1 cellular context compared by ENCODE assay signal in genomic region chr2:118721817-118722551, GRCh38.
TF ChIP-seq lines count a peak whose summit lies in the region.

No MANE protein-coding gene starts in this region.

TF ChIP-seq in K562, 482 proteins besides CTCF, POLR2A, EP300 and RAD21 (continued from another document and continues in another):
- TF ChIP-seq ZNF592 (IDR thresholded peaks at IDR 0.05), result 0 out of 2 replicates have a peak, but pooled peaks have one; percentile 42
- TF ChIP-seq ARID1B (IDR thresholded peaks at IDR 0.05), result peak; percentile 94
- no peak for TF ChIP-seq MTF1 (CRISPR knock-in tag; IDR thresholded peaks at IDR 0.05; ENCODE audit: borderline replicate concordance)
- TF ChIP-seq NR4A1 (CRISPR knock-in tag; IDR thresholded peaks at IDR 0.05), result no peak
- TF ChIP-seq NR4A1 (tag; IDR thresholded peaks at IDR 0.05), result peak; percentile 72; the same call in 1 of the 2 replicates
- TF ChIP-seq ZNF146 (CRISPR knock-in tag; IDR thresholded peaks at IDR 0.05; ENCODE audit: unreplicated experiment), result no peak
- TF ChIP-seq PREB (CRISPR knock-in tag; IDR thresholded peaks at IDR 0.05), result no peak
- 0 out of 2 replicates have a peak, but pooled peaks have one; percentile 27 for TF ChIP-seq AFF4 (CRISPR knock-in tag; IDR thresholded peaks at IDR 0.05)
- TF ChIP-seq NFIC (IDR thresholded peaks at IDR 0.05), result peak; percentile 78
- no peak for TF ChIP-seq HMG20B (CRISPR knock-in tag; IDR thresholded peaks at IDR 0.05)
- no peak for TF ChIP-seq ZNF347 (CRISPR knock-in tag; IDR thresholded peaks at IDR 0.05; ENCODE audit: low read depth)
- no peak; the same call in 1 of the 2 replicates for TF ChIP-seq NFE2 (IDR thresholded peaks at IDR 0.05; ENCODE audit: low read depth)
- no peak for TF ChIP-seq ZNF134 (CRISPR knock-in tag; conservative IDR thresholded peaks at IDR 0.05)
- TF ChIP-seq ZNF766 (CRISPR knock-in tag; conservative IDR thresholded peaks at IDR 0.05), result peak; percentile 64; the same call in 1 of the 2 replicates
- no peak for TF ChIP-seq SMAD1 (IDR thresholded peaks at IDR 0.05; ENCODE audit: low read depth, low read length, partially characterized antibody)
- TF ChIP-seq FOXK1 (CRISPR knock-in tag; IDR thresholded peaks at IDR 0.05; ENCODE audit: borderline replicate concordance), result no peak
- no peak for TF ChIP-seq HLTF (IDR thresholded peaks at IDR 0.05)
- no peak for TF ChIP-seq CCAR2 (IDR thresholded peaks at IDR 0.05; ENCODE audit: low read depth, low read length)
- TF ChIP-seq ZFP30 (CRISPR knock-in tag; IDR thresholded peaks at IDR 0.05; ENCODE audit: borderline replicate concordance), result no peak
- no peak for TF ChIP-seq KDM5B (IDR thresholded peaks at IDR 0.05; ENCODE audit: insufficient replicate concordance, low read depth, low read length)
- TF ChIP-seq E2F8 (IDR thresholded peaks at IDR 0.05; ENCODE audit: low read depth, partially characterized antibody), result no peak
- TF ChIP-seq KLF16 (IDR thresholded peaks at IDR 0.05), result peak; percentile 68
- TF ChIP-seq CHD4 (IDR thresholded peaks at IDR 0.05; ENCODE audit: insufficient read depth, insufficient replicate concordance, low read depth, low read length, poor library complexity, severe bottlenecking), result no peak
- no peak for TF ChIP-seq ZNF507 (tag; conservative IDR thresholded peaks at IDR 0.05)
- TF ChIP-seq SUPT5H (IDR thresholded peaks at IDR 0.05), result no peak
- TF ChIP-seq ZBTB49 (CRISPR knock-in tag; IDR thresholded peaks at IDR 0.05; ENCODE audit: borderline replicate concordance), result no peak
- TF ChIP-seq CXXC5 (CRISPR knock-in tag; IDR thresholded peaks at IDR 0.05), result peak; percentile 79
- TF ChIP-seq HDAC6 (IDR thresholded peaks at IDR 0.05; ENCODE audit: low read depth, low read length), result no peak
- peak in 1 of 2 experiments; percentile 35; a peak in 1 of 4 replicates for TF ChIP-seq HDAC1 (IDR thresholded peaks at IDR 0.05)
- TF ChIP-seq NELFE (IDR thresholded peaks at IDR 0.05; ENCODE audit: insufficient read depth, insufficient read length), result no peak
- TF ChIP-seq ZNF280A (IDR thresholded peaks at IDR 0.05; ENCODE audit: low read depth, partially characterized antibody), result no peak
- TF ChIP-seq FOXP4 (CRISPR knock-in tag; IDR thresholded peaks at IDR 0.05; ENCODE audit: borderline replicate concordance), result no peak
- TF ChIP-seq ZKSCAN1 (IDR thresholded peaks at IDR 0.05; ENCODE audit: low read depth, low read length), result peak; percentile 74; the same call in 1 of the 2 replicates
- no peak for TF ChIP-seq GMEB1 (CRISPR knock-in tag; IDR thresholded peaks at IDR 0.05)
- TF ChIP-seq RB1 (IDR thresholded peaks at IDR 0.05; ENCODE audit: low read depth), result no peak
- TF ChIP-seq BACH1 (tag; IDR thresholded peaks at IDR 0.05), result 0 out of 2 replicates have a peak, but pooled peaks have one; percentile 26
- TF ChIP-seq HMBOX1 (IDR thresholded peaks at IDR 0.05), result peak; percentile 68
- no peak for TF ChIP-seq SMARCB1 (IDR thresholded peaks at IDR 0.05; ENCODE audit: insufficient read length, low read depth)
- TF ChIP-seq MYC (IDR thresholded peaks at IDR 0.05; ENCODE audit: low read depth, low read length), result 0 out of 2 replicates have a peak, but pooled peaks have one; percentile 39
- no peak for TF ChIP-seq MYC (CRISPR knock-in tag; IDR thresholded peaks at IDR 0.05; ENCODE audit: borderline replicate concordance, low read depth)
